10 cellular contexts compared by ENCODE assay signal in genomic region chr4:114378306-114378903, GRCh38.
A peak's percentile ranks its signal among the peaks of the same experiment; 100 is the strongest.
DNase-seq lines count a peak whose midpoint lies in the region; ATAC-seq and TF ChIP-seq lines count a peak whose summit lies in the region.
"Had no signal": no experiment of that assay in that cellular context is flagged by ENCODE, and none has a peak within 500 bp of the region (broad histone marks: within the 10 kb centered on the region; RNA-seq: fewer than 3 reads in every experiment).

No MANE protein-coding gene starts in this region.

- H3K27ac ChIP-seq in heart left ventricle (no peak overlapping the region), RWPE1 (no peak overlapping the region)
- H3K27ac ChIP-seq: neutrophil had no signal

- no peaks in the 10 kb centered on the region for H3K9me3 Mint-ChIP-seq in type B pancreatic cell

- H3K9me3 ChIP-seq in heart left ventricle = no peaks in the 10 kb centered on the region
- H3K9me3 ChIP-seq: Caco-2, neutrophil had no signal

- no peaks in the 10 kb centered on the region for H3K36me3 ChIP-seq in heart left ventricle
- H3K36me3 ChIP-seq: neutrophil had no signal

- 55 to 65% (median 60%) methylated on average over 4 of the region's 4 CpGs for WGBS in heart left ventricle, 4 donors

- H3K27me3 ChIP-seq in heart left ventricle = no peaks in the 10 kb centered on the region
- H3K27me3 ChIP-seq: neutrophil had no signal

- POLR2A ChIA-PET in RWPE1 (lab: Yijun Ruan, JAX; ENCODE audit: low non-redundant PET) = no interaction called here

- intact Hi-C loops in heart left ventricle (cut with DNase I) = loop anchor here in 8 of 10 donors (2.0 to 10.0 kb wide), 9 partner anchors 170 to 984 kb away; no protein-coding TSS in a partner anchor
- intact Hi-C loops in left ventricle myocardium superior (cut with micrococcal nuclease) = loop anchor here (10.0 kb wide), 1 partner anchor 984 kb away; no protein-coding TSS in a partner anchor

- TF ChIP-seq POLR2A in heart left ventricle (IDR thresholded peaks at IDR 0.05) = no peak

- H3K27me3 Mint-ChIP-seq in type B pancreatic cell = no peaks in the 10 kb centered on the region

- H3K4me1 Mint-ChIP-seq in type B pancreatic cell (ENCODE audit: unreplicated experiment) = no peaks in the 10 kb centered on the region

- ATAC-seq in heart left ventricle (peak in 2 of 4 donors; percentile 31 to 48), left ventricle myocardium superior (no peak)

- no peak overlapping the region for H3K4me3 Mint-ChIP-seq in type B pancreatic cell

- no peaks in the 10 kb centered on the region for H3K36me3 Mint-ChIP-seq in type B pancreatic cell

- CTCF ChIA-PET in RWPE1 (lab: Yijun Ruan, JAX) = interaction anchor here (0.5 to 1.6 kb wide), 18 partner anchors 17 to 1983 kb away, joined by 3 to 9 read pairs (median 3); no protein-coding TSS in a partner anchor

- H3K4me3 ChIP-seq in heart left ventricle = no peak overlapping the region

- H3K4me1 ChIP-seq in heart left ventricle = no peaks in the 10 kb centered on the region
- H3K4me1 ChIP-seq: Caco-2 had no signal

- no peak overlapping the region for H3K27ac Mint-ChIP-seq in type B pancreatic cell

- TF ChIP-seq CTCF in heart left ventricle (IDR thresholded peaks at IDR 0.05) = peak in 10 of 12 donors; percentile 12 to 68 (median 52)
- TF ChIP-seq CTCF in RWPE1 (conservative IDR thresholded peaks at IDR 0.05; ENCODE audit: low read depth) = peak; percentile 86
- peak; percentile 41 for TF ChIP-seq CTCF in type B pancreatic cell (conservative IDR thresholded peaks at IDR 0.05)

- DNase-seq in heart left ventricle (no peak), left ventricle myocardium superior (no peak), RWPE1 (ENCODE audit: low spot score) (peak; percentile 38), fibroblast of peridontal ligament (ENCODE audit: extremely low read depth) (peak; percentile 82), type B pancreatic cell (ENCODE audit: extremely low spot score, unreplicated experiment) (no peak), NCI-H1048 (lab: John Stamatoyannopoulos, UW) (no peak), 8988T (no peak), NCI-H1436 treated with DMSO at 0.1 percent for 48 hours (lab: John Stamatoyannopoulos, UW) (no peak)

Comparison
In these comparisons a context has a peak if more than half of its experiments do, and no peak if none do; other contexts are left out.
1. DNase-seq: peak in RWPE1 (single experiment) and fibroblast of peridontal ligament (single experiment); none in heart left ventricle (0 of 5), left ventricle myocardium superior (single experiment), type B pancreatic cell (single experiment), NCI-H1048 (single experiment), 8988T (single experiment) and NCI-H1436 treated with DMSO at 0.1 percent for 48 hours (single experiment).
2. Peak in every context shown above with its lines, with median percentiles within 50 percentile points of each other: CTCF ChIP-seq.